ENCODE assay signal across 1 cellular context in the genomic region with DNA sequence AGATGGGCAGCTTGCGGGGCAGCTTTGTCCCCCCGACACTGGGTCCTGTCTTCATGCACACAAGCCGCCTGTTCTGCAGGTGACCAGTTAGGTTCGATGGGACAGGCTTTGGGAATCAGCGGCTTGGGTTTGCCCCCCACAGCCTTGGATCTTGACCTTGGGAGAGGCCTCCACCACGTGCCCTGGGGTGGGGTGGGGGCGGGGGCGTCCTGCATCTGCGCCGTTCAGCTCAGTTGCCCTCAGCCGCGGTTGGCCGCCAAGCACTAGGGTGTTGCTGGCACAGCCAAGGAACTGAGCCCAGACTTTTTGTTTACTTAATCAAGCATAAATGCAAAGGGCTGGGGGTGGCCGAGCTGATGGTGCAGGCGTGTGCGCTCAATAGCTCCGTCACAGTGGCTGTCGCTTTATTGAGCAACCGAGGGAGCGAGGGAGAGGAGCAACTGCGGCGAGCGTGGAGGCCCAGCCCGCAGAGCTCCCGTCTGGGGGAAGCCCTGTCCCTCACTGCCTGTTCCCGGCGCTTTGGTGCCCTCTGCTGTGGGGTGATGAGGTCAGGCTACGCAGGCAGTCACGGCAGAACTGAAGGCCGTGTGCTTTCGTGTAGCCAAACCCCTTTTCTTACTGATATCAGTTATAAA.
TF ChIP-seq lines count a peak whose summit lies in the region.

No MANE protein-coding gene starts in this region.

TF ChIP-seq in H1, 55 proteins besides CTCF, POLR2A, EP300 and RAD21 (continued from another document):
- TF ChIP-seq, protein P1, sequence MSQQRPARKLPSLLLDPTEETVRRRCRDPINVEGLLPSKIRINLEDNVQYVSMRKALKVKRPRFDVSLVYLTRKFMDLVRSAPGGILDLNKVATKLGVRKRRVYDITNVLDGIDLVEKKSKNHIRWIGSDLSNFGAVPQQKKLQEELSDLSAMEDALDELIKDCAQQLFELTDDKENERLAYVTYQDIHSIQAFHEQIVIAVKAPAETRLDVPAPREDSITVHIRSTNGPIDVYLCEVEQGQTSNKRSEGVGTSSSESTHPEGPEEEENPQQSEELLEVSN (IDR thresholded peaks at IDR 0.05): peak; percentile 6; the same call in 1 of the 2 replicates
- TF ChIP-seq PHF8 (conservative IDR thresholded peaks at IDR 0.05; ENCODE audit: low read depth, low read length) (no peak), CREB1 (IDR thresholded peaks at IDR 0.05) (peak; percentile 62; the same call in 1 of the 2 replicates), POU5F1 (IDR thresholded peaks at IDR 0.05; ENCODE audit: low read depth, low read length) (no peak), SP2 (IDR thresholded peaks at IDR 0.05; ENCODE audit: low read length) (no peak), SIN3A (conservative IDR thresholded peaks at IDR 0.05 in 1 of 2, IDR thresholded peaks at IDR 0.05 in 1 of 2; ENCODE audit: low read depth in 1 of 2, low read length in 2 of 2) (no peak), POLR2AphosphoS5 (IDR thresholded peaks at IDR 0.05; ENCODE audit: low read depth, low read length) (no peak), CEBPB (IDR thresholded peaks at IDR 0.05; ENCODE audit: low read depth, low read length) (peak; percentile 73; the same call in 1 of the 2 replicates), TBP (IDR thresholded peaks at IDR 0.05; ENCODE audit: low read depth, low read length) (peak; percentile 39; the same call in 1 of the 2 replicates), GABPA (IDR thresholded peaks at IDR 0.05; ENCODE audit: borderline replicate concordance, insufficient read depth, low read length) (peak; percentile 56; the same call in 1 of the 2 replicates), KDM5A (IDR thresholded peaks at IDR 0.05; ENCODE audit: low read length) (no peak), KDM4A (IDR thresholded peaks at IDR 0.05; ENCODE audit: low read depth, low read length, severe bottlenecking) (no peak), SIX5 (IDR thresholded peaks at IDR 0.05; ENCODE audit: low read depth, low read length) (no peak), HDAC2 (IDR thresholded peaks at IDR 0.05; ENCODE audit: borderline replicate concordance in 1 of 2, low read depth in 2 of 2, low read length in 2 of 2) (no peak)
- TF ChIP-seq, protein P2, sequence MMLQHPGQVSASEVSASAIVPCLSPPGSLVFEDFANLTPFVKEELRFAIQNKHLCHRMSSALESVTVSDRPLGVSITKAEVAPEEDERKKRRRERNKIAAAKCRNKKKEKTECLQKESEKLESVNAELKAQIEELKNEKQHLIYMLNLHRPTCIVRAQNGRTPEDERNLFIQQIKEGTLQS (IDR thresholded peaks at IDR 0.05; ENCODE audit: insufficient read depth, low read depth, low read length): no peak
